1 cellular context compared by ENCODE assay signal in genomic region chr17:42679492-42680330, GRCh38.
A peak's percentile ranks its signal among the peaks of the same experiment; 100 is the strongest.
TF ChIP-seq lines count a peak whose summit lies in the region.

No MANE protein-coding gene starts in this region.

TF ChIP-seq in K562, 482 proteins besides CTCF, POLR2A, EP300 and RAD21 (continued from another document and continues in another):
- TF ChIP-seq TOE1 (IDR thresholded peaks at IDR 0.05; ENCODE audit: borderline replicate concordance) (0 out of 2 replicates have a peak, but pooled peaks have one; percentile 31), TOE1 (CRISPR knock-in tag; IDR thresholded peaks at IDR 0.05; ENCODE audit: borderline replicate concordance, low read depth) (peak; percentile 96), SMC3 (conservative IDR thresholded peaks at IDR 0.05; ENCODE audit: insufficient read depth, low read depth, low read length) (peak; percentile 39; the same call in 1 of the 2 replicates), CBX1 (IDR thresholded peaks at IDR 0.05; ENCODE audit: low read depth) (no peak; the same call in 1 of the 2 replicates), HOXB6 (CRISPR knock-in tag; IDR thresholded peaks at IDR 0.05; ENCODE audit: borderline replicate concordance) (no peak), ZFX (CRISPR knock-in tag; IDR thresholded peaks at IDR 0.05) (peak; percentile 100), FOXA3 (CRISPR knock-in tag; conservative IDR thresholded peaks at IDR 0.05 in 1 of 2, IDR thresholded peaks at IDR 0.05 in 1 of 2) (peak in 1 of 2 experiments; percentile 65; a peak in 2 of 4 replicates), POLR2H (tag; IDR thresholded peaks at IDR 0.05; ENCODE audit: low read depth) (no peak), BMI1 (IDR thresholded peaks at IDR 0.05; ENCODE audit: low read length) (no peak), ZNF324 (CRISPR knock-in tag; IDR thresholded peaks at IDR 0.05) (no peak), E4F1 (CRISPR knock-in tag; IDR thresholded peaks at IDR 0.05; ENCODE audit: borderline replicate concordance) (no peak), BRD9 (IDR thresholded peaks at IDR 0.05; ENCODE audit: low read depth, partially characterized antibody) (no peak), RFX5 (IDR thresholded peaks at IDR 0.05; ENCODE audit: low read depth, low read length) (no peak), CEBPG (CRISPR knock-in tag; IDR thresholded peaks at IDR 0.05) (no peak), CEBPG (tag; conservative IDR thresholded peaks at IDR 0.05 in 1 of 2, IDR thresholded peaks at IDR 0.05 in 1 of 2) (no peak), ZFP36 (IDR thresholded peaks at IDR 0.05; ENCODE audit: low read depth, low read length, partially characterized antibody) (peak; percentile 7), SFPQ (IDR thresholded peaks at IDR 0.05; ENCODE audit: low read depth, low read length) (no peak), ATF1 (CRISPR knock-in tag; IDR thresholded peaks at IDR 0.05) (no peak), ATF1 (tag; IDR thresholded peaks at IDR 0.05) (peak; percentile 82), NELFE (IDR thresholded peaks at IDR 0.05; ENCODE audit: insufficient read depth, insufficient read length) (no peak), TAL1 (IDR thresholded peaks at IDR 0.05) (no peak), KLF10 (CRISPR knock-in tag; IDR thresholded peaks at IDR 0.05) (no peak), KAT8 (IDR thresholded peaks at IDR 0.05; ENCODE audit: low read depth) (no peak), HDAC3 (IDR thresholded peaks at IDR 0.05; ENCODE audit: borderline replicate concordance, partially characterized antibody) (no peak), MAFK (IDR thresholded peaks at IDR 0.05; ENCODE audit: low read length) (no peak), SMARCE1 (IDR thresholded peaks at IDR 0.05) (no peak), RBM39 (optimal IDR thresholded peaks at IDR 0.05; ENCODE audit: low read depth, low read length) (no peak), CREB5 (CRISPR knock-in tag; IDR thresholded peaks at IDR 0.05) (no peak), ZBTB40 (IDR thresholded peaks at IDR 0.05) (no peak), ZBTB40 (CRISPR knock-in tag; IDR thresholded peaks at IDR 0.05) (no peak), ID3 (CRISPR knock-in tag; IDR thresholded peaks at IDR 0.05) (no peak), ID3 (tag; IDR thresholded peaks at IDR 0.05) (peak; percentile 7; the same call in 1 of the 2 replicates), ZNF395 (CRISPR knock-in tag; IDR thresholded peaks at IDR 0.05) (no peak), SETDB1 (IDR thresholded peaks at IDR 0.05; ENCODE audit: low read length) (no peak), KDM1A (IDR thresholded peaks at IDR 0.05) (no peak; a peak in 1 of 4 replicates), CBFB (CRISPR knock-in tag; IDR thresholded peaks at IDR 0.05) (no peak; the same call in 1 of the 2 replicates), ATF6 (CRISPR knock-in tag; IDR thresholded peaks at IDR 0.05) (peak; percentile 94), TEAD4 (IDR thresholded peaks at IDR 0.05; ENCODE audit: low read length) (no peak), TEAD4 (CRISPR knock-in tag; IDR thresholded peaks at IDR 0.05; ENCODE audit: borderline replicate concordance) (no peak), RHOXF2B (CRISPR knock-in tag; conservative IDR thresholded peaks at IDR 0.05) (no peak), IRF2 (CRISPR knock-in tag; IDR thresholded peaks at IDR 0.05) (peak; percentile 48; the same call in 1 of the 2 replicates), ZNF224 (CRISPR knock-in tag; IDR thresholded peaks at IDR 0.05) (0 out of 2 replicates have a peak, but pooled peaks have one; percentile 83), DMBX1 (CRISPR knock-in tag; IDR thresholded peaks at IDR 0.05; ENCODE audit: borderline replicate concordance) (0 out of 2 replicates have a peak, but pooled peaks have one; percentile 9), ZNF561 (CRISPR knock-in tag; conservative IDR thresholded peaks at IDR 0.05) (no peak)
